24 cellular contexts compared by ENCODE assay signal in genomic region chr3:23275814-23276213, GRCh38.
A peak's percentile ranks its signal among the peaks of the same experiment; 100 is the strongest.
DNase-seq lines count a peak whose midpoint lies in the region; ATAC-seq and TF ChIP-seq lines count a peak whose summit lies in the region.
"Had no signal": no experiment of that assay in that cellular context is flagged by ENCODE, and none has a peak within 500 bp of the region (broad histone marks: within the 10 kb centered on the region; RNA-seq: fewer than 3 reads in every experiment).

No MANE protein-coding gene starts in this region.

- no peak for TF ChIP-seq CTCF in SK-N-SH (IDR thresholded peaks at IDR 0.05)
- no peak for TF ChIP-seq CTCF in HFFc6 (IDR thresholded peaks at IDR 0.05)
- no peak for TF ChIP-seq CTCF in VCaP (conservative IDR thresholded peaks at IDR 0.05)
- TF ChIP-seq CTCF in mesothelial cell of epicardium (IDR thresholded peaks at IDR 0.05; ENCODE audit: unreplicated experiment), result no peak

- peak overlapping the region; percentile 13; the same call in 1 of the 2 replicates for H3K27ac Mint-ChIP-seq in HFFc6
- H3K27ac Mint-ChIP-seq in mesothelial cell of epicardium, result no peak overlapping the region
- H3K27ac Mint-ChIP-seq: CD4-positive, alpha-beta T cell; CD8-positive, alpha-beta memory T cell; GM23338; H9 had no signal

- no peaks in the 10 kb centered on the region for H4K20me1 ChIP-seq in SK-N-SH (ENCODE audit: insufficient read depth)

- H3K79me2 ChIP-seq in SK-N-SH (ENCODE audit: insufficient read depth), result peaks cover 5% of the 10 kb centered on the region; the same call in 1 of the 2 replicates

- POLR2A ChIA-PET in SK-N-SH (lab: Yijun Ruan, JAX), result no interaction called here

- H3K4me3 Mint-ChIP-seq in HFFc6 (no peak overlapping the region), mesothelial cell of epicardium (no peak overlapping the region)
- H3K4me3 Mint-ChIP-seq: CD14-positive monocyte; CD4-positive, alpha-beta T cell; CD8-positive, alpha-beta memory T cell; GM23338; H9 had no signal

- H3F3A ChIP-seq in SK-N-SH (replicated peaks; ENCODE audit: insufficient read depth), result peaks cover 9% of the 10 kb centered on the region

- no peaks in the 10 kb centered on the region; a peak in 2 of 4 replicates for H3K4me1 ChIP-seq in SK-N-SH (ENCODE audit: control insufficient read depth in 1 of 2, insufficient read depth in 2 of 2, low read depth in 1 of 2, low read length in 1 of 2)
- H3K4me1 ChIP-seq: BE2C; BLaER1 treated with 17β-estradiol and CSF1 and Interleukin-3, amounts not matched to agents 10 nM and 100 nM had no signal

- no peaks in the 10 kb centered on the region for H3K9me2 ChIP-seq in SK-N-SH

- H3K27ac ChIP-seq in SK-N-SH (ENCODE audit: low read depth in 2 of 2, low read length in 1 of 2) (no peak overlapping the region), VCaP (peak overlapping the region; percentile 45)
- H3K27ac ChIP-seq: A549; BLaER1 treated with 17β-estradiol and CSF1 and Interleukin-3, amounts not matched to agents 10 nM and 100 nM had no signal

- no peak overlapping the region for H3K4me3 ChIP-seq in SK-N-SH (ENCODE audit: low read depth in 2 of 2, low read length in 1 of 2)
- H3K4me3 ChIP-seq: A549; BLaER1 treated with 17β-estradiol and CSF1 and Interleukin-3, amounts not matched to agents 10 nM and 100 nM; GM23338 had no signal

- H3K4me1 Mint-ChIP-seq in HFFc6 (ENCODE audit: low read depth), result peaks cover 23% of the 10 kb centered on the region
- H3K4me1 Mint-ChIP-seq in mesothelial cell of epicardium, result peaks cover 2% of the 10 kb centered on the region
- H3K4me1 Mint-ChIP-seq: CD8-positive, alpha-beta memory T cell had no signal

- H3K36me3 ChIP-seq in SK-N-SH (replicated peaks in 1 of 2; ENCODE audit: control insufficient read depth in 1 of 2, insufficient read depth in 2 of 2, low read length in 1 of 2), result no peaks in the 10 kb centered on the region
- H3K36me3 ChIP-seq: BE2C had no signal

- no peaks in the 10 kb centered on the region for H3K27me3 ChIP-seq in SK-N-SH (ENCODE audit: insufficient read depth)
- H3K27me3 ChIP-seq: BE2C; BLaER1 treated with 17β-estradiol and CSF1 and Interleukin-3, amounts not matched to agents 10 nM and 100 nM had no signal

- no peak overlapping the region for H2AFZ ChIP-seq in SK-N-SH (ENCODE audit: low read depth)
- H2AFZ ChIP-seq: GM23338 had no signal

- ATAC-seq in SK-N-SH treated with all-trans-retinoic acid at 6 μM for 48 hours, result no peak
- ATAC-seq in GM19324 (IDR thresholded peaks at IDR 0.05; ENCODE audit: low FRiP score, unreplicated experiment), result no peak
- ATAC-seq: A549, GM23338, HCT116 had no signal

- peak in 1 of 2 experiments; percentile 67; a peak in 1 of 4 replicates for TF ChIP-seq EP300 in SK-N-SH (IDR thresholded peaks at IDR 0.05; ENCODE audit: borderline replicate concordance in 1 of 2, low read depth in 1 of 2, low read length in 1 of 2)

- no peaks in the 10 kb centered on the region for H3K9me3 ChIP-seq in SK-N-SH
- H3K9me3 ChIP-seq: A549, BE2C had no signal

- H3K27me3 Mint-ChIP-seq in HFFc6 (ENCODE audit: insufficient read depth) (no peaks in the 10 kb centered on the region), mesothelial cell of epicardium (ENCODE audit: low read depth) (no peaks in the 10 kb centered on the region)
- H3K27me3 Mint-ChIP-seq: CD4-positive, alpha-beta T cell; CD8-positive, alpha-beta memory T cell had no signal

- CTCF ChIA-PET in SK-N-SH (lab: Yijun Ruan, JAX), result no interaction called here

- peaks cover 11% of the 10 kb centered on the region for H3K36me3 Mint-ChIP-seq in HFFc6 (ENCODE audit: low read depth)
- H3K36me3 Mint-ChIP-seq in mesothelial cell of epicardium, result peaks cover 5% of the 10 kb centered on the region
- H3K36me3 Mint-ChIP-seq: CD8-positive, alpha-beta memory T cell had no signal

- TF ChIP-seq RAD21 in SK-N-SH (IDR thresholded peaks at IDR 0.05; ENCODE audit: low read length), result no peak

- peaks cover 15% of the 10 kb centered on the region for H3K9me3 Mint-ChIP-seq in HFFc6
- H3K9me3 Mint-ChIP-seq in mesothelial cell of epicardium, result peaks cover 10% of the 10 kb centered on the region
- H3K9me3 Mint-ChIP-seq: CD4-positive, alpha-beta T cell; CD8-positive, alpha-beta memory T cell had no signal

- peak; percentile 30 for DNase-seq in SK-N-SH
- no peak for DNase-seq in HFFc6
- DNase-seq in iPS-NIHi7 (ENCODE audit: extremely low spot score), result no peak
- no peak for DNase-seq in mesothelial cell of epicardium (ENCODE audit: low spot score in 2 of 2, unreplicated experiment in 2 of 2)
- DNase-seq: 8988T; ACHN; AML-193; BE2C; Calu3; CD4-positive, alpha-beta T cell; CD8-positive, alpha-beta memory T cell; COR-L47; DMS53; DMS79 treated with DMSO at 0.1 percent for 48 hours; GF-D8; H9 had no signal

- 84% methylated on average over 2 of the region's 2 CpGs for WGBS in SK-N-SH (ENCODE audit: low lambda C conversion rate)

- H3K4me2 ChIP-seq in SK-N-SH, result no peak overlapping the region
- H3K4me2 ChIP-seq: A549; BLaER1 treated with 17β-estradiol and CSF1 and Interleukin-3, amounts not matched to agents 10 nM and 100 nM; GM23338 had no signal

- no peak overlapping the region for H3K9ac ChIP-seq in SK-N-SH
- H3K9ac ChIP-seq: BLaER1 treated with 17β-estradiol and CSF1 and Interleukin-3, amounts not matched to agents 10 nM and 100 nM had no signal

TF ChIP-seq in SK-N-SH, 30 proteins besides CTCF, POLR2A, EP300 and RAD21:
- no peak for TF ChIP-seq SIN3A (IDR thresholded peaks at IDR 0.05; ENCODE audit: borderline replicate concordance, low read depth, low read length)
- no peak for TF ChIP-seq IRF3 (IDR thresholded peaks at IDR 0.05; ENCODE audit: low read depth, low read length)
- no peak for TF ChIP-seq NFIC (IDR thresholded peaks at IDR 0.05; ENCODE audit: borderline replicate concordance)
- TF ChIP-seq GATA2 (CRISPR knock-in tag; IDR thresholded peaks at IDR 0.05), result peak; percentile 93
- TF ChIP-seq CHD2 (IDR thresholded peaks at IDR 0.05; ENCODE audit: low read length, partially characterized antibody), result no peak

TF ChIP-seq in SK-N-SH treated with all-trans-retinoic acid at 6 μM for 48 hours, 23 proteins besides CTCF, POLR2A, EP300 and RAD21 (continues in another document):
- TF ChIP-seq ZFP30 (CRISPR knock-in tag; IDR thresholded peaks at IDR 0.05) (no peak), ZFP3 (CRISPR knock-in tag; IDR thresholded peaks at IDR 0.05) (no peak), CSDC2 (CRISPR knock-in tag; IDR thresholded peaks at IDR 0.05) (no peak), TOX (CRISPR knock-in tag; IDR thresholded peaks at IDR 0.05; ENCODE audit: borderline replicate concordance) (no peak), CSRNP3 (CRISPR knock-in tag; IDR thresholded peaks at IDR 0.05) (no peak), ISL1 (CRISPR knock-in tag; IDR thresholded peaks at IDR 0.05) (no peak), CREB5 (CRISPR knock-in tag; IDR thresholded peaks at IDR 0.05; ENCODE audit: low read depth) (no peak), RARB (CRISPR knock-in tag; IDR thresholded peaks at IDR 0.05) (no peak), GLIS3 (CRISPR knock-in tag; IDR thresholded peaks at IDR 0.05) (no peak), TCF4 (CRISPR knock-in tag; IDR thresholded peaks at IDR 0.05; ENCODE audit: borderline replicate concordance) (no peak), POU6F1 (CRISPR knock-in tag; IDR thresholded peaks at IDR 0.05; ENCODE audit: borderline replicate concordance, low read depth) (no peak), BACH2 (CRISPR knock-in tag; IDR thresholded peaks at IDR 0.05; ENCODE audit: borderline replicate concordance) (no peak), ZNF8 (CRISPR knock-in tag; IDR thresholded peaks at IDR 0.05) (no peak), SNAI2 (CRISPR knock-in tag; IDR thresholded peaks at IDR 0.05) (no peak), ESRRG (CRISPR knock-in tag; IDR thresholded peaks at IDR 0.05) (no peak)
